Comparison of ENCODE assay signal across 33 cellular contexts in genomic region chr3:14457481-14457880, GRCh38. TPM values are rescaled to one million over a fixed set of nuclear protein-coding genes. Genes with fewer than 3 reads are reported as not detected.
DNase-seq lines count a peak whose midpoint lies in the region; ATAC-seq, FAIRE-seq and TF ChIP-seq lines count a peak whose summit lies in the region.
"Had no signal": no experiment of that assay in that cellular context is flagged by ENCODE, and none has a peak within 500 bp of the region (broad histone marks: within the 10 kb centered on the region; RNA-seq: fewer than 3 reads in every experiment).

No MANE protein-coding gene starts in this region.

- H3K23ac ChIP-seq in H1 (ENCODE audit: insufficient read length) = no peak overlapping the region

- TF ChIP-seq POLR2A in A549 (IDR thresholded peaks at IDR 0.05; ENCODE audit: low read length) = no peak
- peak in 1 of 2 experiments; percentile 8; a peak in 1 of 3 replicates for TF ChIP-seq POLR2A in H1 (IDR thresholded peaks at IDR 0.05; ENCODE audit: control extremely low read depth in 1 of 2, low read depth in 2 of 2, low read length in 2 of 2)

- H2BK12ac ChIP-seq in H1 (ENCODE audit: low read depth, low read length) = no peak overlapping the region

- H2AFZ ChIP-seq in OCI-LY3 (ENCODE audit: low read depth, low read length) = no peak overlapping the region
- no peak overlapping the region for H2AFZ ChIP-seq in H1 (ENCODE audit: low read length)
- H2AFZ ChIP-seq: GM23248 had no signal

- H2AK5ac ChIP-seq in H1 (ENCODE audit: low read depth, low read length) = no peak overlapping the region

- H3K9me3 Mint-ChIP-seq in nephron progenitor cell = no peaks in the 10 kb centered on the region
- H3K9me3 Mint-ChIP-seq: activated naive CD8-positive, alpha-beta T cell treated with anti-CD3 and anti-CD28 coated beads, Interleukin-2, amount 50 U/mL, for 24 hours; activated T-cell treated with anti-CD3 and anti-CD28 coated beads, Interleukin-2, amount 50 U/mL, for 72 hours; CD4-positive, alpha-beta T cell; effector memory CD8-positive, alpha-beta T cell; mesothelial cell of epicardium; naive B cell; stimulated activated naive B cell treated with anti-CD40 and anti-IgM and Interleukin-4, amounts not matched to agents 10 μg/mL and 1 μg/mL and 100 μg/mL, for 72 hours had no signal

- H3K27me3 ChIP-seq in OCI-LY3 (ENCODE audit: low read depth, low read length) = no peaks in the 10 kb centered on the region
- no peaks in the 10 kb centered on the region; a peak in 1 of 7 replicates for H3K27me3 ChIP-seq in H1 (replicated peaks in 1 of 4; ENCODE audit: control insufficient read depth in 3 of 4, extremely low read depth in 1 of 4, insufficient read depth in 3 of 4, low read length in 3 of 4)
- H3K27me3 ChIP-seq: left lung, uterus had no signal

- H3K4me2 ChIP-seq in A549 (peak overlapping the region; percentile 41), OCI-LY3 (ENCODE audit: low read length) (peak overlapping the region; percentile 62), H1 (ENCODE audit: insufficient read depth in 1 of 2, low read depth in 2 of 2, low read length in 2 of 2) (0 out of 4 replicates have a peak overlapping the region, but pooled peaks of 1 of the 2 experiments have one; percentile 27)

- POLR2A ChIA-PET in A549 (lab: Yijun Ruan, JAX) = interaction anchor here (1.2 kb wide), 1 partner anchor 279 kb away, joined by 3 read pairs; the partner anchor contains the start of gene LSM3
- POLR2A ChIA-PET in H1 (lab: Charles Lee; ENCODE audit: partially characterized antibody) = interaction anchor here (1.1 to 4.7 kb wide), 4 partner anchors 24 to 62 kb away, joined by 3 to 25 read pairs (median 4); partner anchors contain the start of gene SLC6A6

- H3K79me1 ChIP-seq in H1 (ENCODE audit: low read depth, low read length) = peaks cover 3% of the 10 kb centered on the region; the same call in 1 of the 2 replicates

- DNase-seq in A549 (ENCODE audit: low read depth in 1 of 2, low spot score in 1 of 2) (no peak), H1 (ENCODE audit: low read depth in 1 of 2, low spot score in 2 of 2) (no peak), nephron progenitor cell (no peak), SW480 (ENCODE audit: low spot score) (no peak)
- DNase-seq: activated CD4-positive, alpha-beta T cell treated with anti-CD3 and anti-CD28 coated beads, Interleukin-2, amount 50 U/mL, for 1 hour; activated CD4-positive, CD25-positive, alpha-beta regulatory T cell; activated CD8-positive, alpha-beta memory T cell treated with anti-CD3 and anti-CD28 coated beads, Interleukin-2, amount 10 ng/mL, durations not matched to agents 7 days and 5 days; activated naive CD4-positive, alpha-beta T cell; activated naive CD8-positive, alpha-beta T cell treated with anti-CD3 and anti-CD28 coated beads, Interleukin-2, amount 50 U/mL, for 24 hours; activated T-cell treated with anti-CD3 and anti-CD28 coated beads, Interleukin-2, amount 50 U/mL, for 72 hours; CD4-positive, alpha-beta T cell; central memory CD4-positive, alpha-beta T cell; cortex of kidney; effector memory CD8-positive, alpha-beta T cell; erythroblast; GM23248; Kasumi-1; naive B cell; NCI-H1436; NCI-H2081; NCI-H226; nucleus accumbens; SIG-M5; stimulated activated naive B cell treated with anti-CD40 and anti-IgM and Interleukin-4, amounts not matched to agents 10 μg/mL and 1 μg/mL and 100 μg/mL, for 72 hours; uterus had no signal

- peaks cover 79% of the 10 kb centered on the region for H3K4me1 ChIP-seq in A549
- H3K4me1 ChIP-seq in OCI-LY3 (ENCODE audit: low read length) = peaks cover 71% of the 10 kb centered on the region
- H3K4me1 ChIP-seq in H1 (replicated peaks in 1 of 4; ENCODE audit: control insufficient read depth in 3 of 4, insufficient read depth in 4 of 4, low read length in 3 of 4) = peaks cover 2 to 3% (median 2%) of the 10 kb centered on the region in 4 experiments; a peak in 5 of 7 replicates

- H3K18ac ChIP-seq in H1 (ENCODE audit: extremely low read depth, low read length) = no peak overlapping the region

- no peak overlapping the region for H2BK15ac ChIP-seq in H1 (ENCODE audit: low read length)

- no peak for TF ChIP-seq RAD21 in A549 (conservative IDR thresholded peaks at IDR 0.05 in 1 of 2, IDR thresholded peaks at IDR 0.05 in 1 of 2)
- TF ChIP-seq RAD21 in H1 (IDR thresholded peaks at IDR 0.05 in 1 of 2, conservative IDR thresholded peaks at IDR 0.05 in 1 of 2; ENCODE audit: low read depth in 2 of 2, low read length in 2 of 2) = no peak

- no peak overlapping the region; the same call in 1 of the 2 replicates for H2BK5ac ChIP-seq in H1 (ENCODE audit: low read depth, low read length)

- H4K5ac ChIP-seq in H1 (ENCODE audit: insufficient read length, low read depth, low read length) = no peak overlapping the region

- ATAC-seq in A549 (no peak), HG02840 (IDR thresholded peaks at IDR 0.05; ENCODE audit: low FRiP score, unreplicated experiment) (no peak), HG02763 (IDR thresholded peaks at IDR 0.05; ENCODE audit: unreplicated experiment) (no peak), GM21447 (IDR thresholded peaks at IDR 0.05; ENCODE audit: unreplicated experiment) (no peak)
- ATAC-seq: activated CD8-positive, alpha-beta memory T cell treated with anti-CD3 and anti-CD28 coated beads, Interleukin-2, amount 10 ng/mL, durations not matched to agents 7 days and 5 days; activated naive CD8-positive, alpha-beta T cell treated with anti-CD3 and anti-CD28 coated beads, Interleukin-2, amount 50 U/mL, for 24 hours; activated T-cell treated with anti-CD3 and anti-CD28 coated beads, Interleukin-2, amount 50 U/mL, for 72 hours; effector memory CD8-positive, alpha-beta T cell; stimulated activated naive B cell treated with anti-CD40 and anti-IgM and Interleukin-4, amounts not matched to agents 10 μg/mL and 1 μg/mL and 100 μg/mL, for 72 hours had no signal

- TF ChIP-seq CTCF in A549 (IDR thresholded peaks at IDR 0.05) (no peak), OCI-LY3 (IDR thresholded peaks at IDR 0.05; ENCODE audit: low read depth, low read length) (no peak), H1 (IDR thresholded peaks at IDR 0.05; ENCODE audit: control extremely low read depth in 1 of 3, insufficient read depth in 1 of 3, low read depth in 1 of 3, low read length in 3 of 3) (no peak), nephron progenitor cell (IDR thresholded peaks at IDR 0.05) (no peak)

- TF ChIP-seq EP300 in A549 (IDR thresholded peaks at IDR 0.05) (no peak), H1 (IDR thresholded peaks at IDR 0.05; ENCODE audit: borderline replicate concordance in 1 of 2, low read depth in 2 of 2, low read length in 2 of 2) (no peak)

- no peak overlapping the region for H2BK120ac ChIP-seq in H1 (replicated peaks; ENCODE audit: low read depth, low read length)

- H3K56ac ChIP-seq in H1 (replicated peaks; ENCODE audit: insufficient read length, low read depth, low read length) = no peak overlapping the region

- peak overlapping the region; percentile 93 for H3K27ac Mint-ChIP-seq in nephron progenitor cell
- H3K27ac Mint-ChIP-seq: activated naive CD8-positive, alpha-beta T cell treated with anti-CD3 and anti-CD28 coated beads, Interleukin-2, amount 50 U/mL, for 24 hours; activated T-cell treated with anti-CD3 and anti-CD28 coated beads, Interleukin-2, amount 50 U/mL, for 72 hours; CD4-positive, alpha-beta T cell; stimulated activated naive B cell treated with anti-CD40 and anti-IgM and Interleukin-4, amounts not matched to agents 10 μg/mL and 1 μg/mL and 100 μg/mL, for 72 hours had no signal

- H2BK20ac ChIP-seq in H1 (ENCODE audit: low read length) = no peak overlapping the region

- peaks cover 30% of the 10 kb centered on the region for H3K36me3 Mint-ChIP-seq in nephron progenitor cell (ENCODE audit: low read depth)

- 69% methylated on average over 5 of the region's 5 CpGs for WGBS in A549 (ENCODE audit: missing lambda C conversion rate)
- WGBS in H1 (ENCODE audit: extremely low coverage in 1 of 2, insufficient coverage in 1 of 2, insufficient read length in 1 of 2, insufficient replicate concordance in 2 of 2, low coverage in 1 of 2, low lambda C conversion rate in 2 of 2, missing lambda C conversion rate in 1 of 2), 2 experiments = 85% methylated on average over 5 of the region's 5 CpGs; no CpG with 5 or more reads in 1 of the 2 experiments

- FAIRE-seq in A549 (lab: Jason Lieb, UNC) (no peak), H1 (lab: Jason Lieb, UNC) (no peak)
- FAIRE-seq: A204.1, islet of Langerhans had no signal

- H4K20me1 ChIP-seq in OCI-LY3 (ENCODE audit: insufficient read depth, low read length) = no peaks in the 10 kb centered on the region
- peaks cover 6 to 15% of the 10 kb centered on the region in 2 experiments for H4K20me1 ChIP-seq in H1 (replicated peaks in 1 of 2; ENCODE audit: control insufficient read depth in 1 of 2, insufficient read depth in 2 of 2, low read length in 2 of 2)

- H3K23me2 ChIP-seq in H1 (ENCODE audit: low read depth, low read length) = no peaks in the 10 kb centered on the region

- H3K4me3 Mint-ChIP-seq in nephron progenitor cell = no peak overlapping the region
- H3K4me3 Mint-ChIP-seq: activated CD8-positive, alpha-beta memory T cell treated with anti-CD3 and anti-CD28 coated beads, Interleukin-2, amount 10 ng/mL, durations not matched to agents 7 days and 5 days; activated naive CD8-positive, alpha-beta T cell treated with anti-CD3 and anti-CD28 coated beads, Interleukin-2, amount 50 U/mL, for 24 hours; activated T-cell treated with anti-CD3 and anti-CD28 coated beads, Interleukin-2, amount 50 U/mL, for 72 hours; CD4-positive, alpha-beta T cell; effector memory CD8-positive, alpha-beta T cell; mesothelial cell of epicardium; naive B cell; stimulated activated naive B cell treated with anti-CD40 and anti-IgM and Interleukin-4, amounts not matched to agents 10 μg/mL and 1 μg/mL and 100 μg/mL, for 72 hours had no signal

- no peak overlapping the region for H3K14ac ChIP-seq in H1 (ENCODE audit: insufficient read length)

- H4K8ac ChIP-seq in H1 (ENCODE audit: extremely low read depth, insufficient read depth, low read length) = no peak overlapping the region

- H3K36me3 ChIP-seq in OCI-LY3 (replicated peaks; ENCODE audit: low read depth, low read length) (peaks cover 90% of the 10 kb centered on the region), H1 (ENCODE audit: control insufficient read depth in 2 of 4, insufficient read depth in 4 of 4, low read length in 3 of 4) (peaks cover 17 to 57% (median 34%) of the 10 kb centered on the region in 4 experiments)
- H3K36me3 ChIP-seq: uterus had no signal

- peak overlapping the region; percentile 59; the same call in 1 of the 2 replicates for H3K9ac ChIP-seq in OCI-LY3 (ENCODE audit: low read length)
- H3K9ac ChIP-seq in H1 (replicated peaks in 1 of 4; ENCODE audit: extremely low read depth in 1 of 4, low read depth in 3 of 4, low read length in 3 of 4) = no peak overlapping the region
- H3K9ac ChIP-seq: GM23248 had no signal

- H3K79me2 ChIP-seq in OCI-LY3 (ENCODE audit: low read length) = peaks cover 12% of the 10 kb centered on the region
- no peaks in the 10 kb centered on the region for H3K79me2 ChIP-seq in H1 (ENCODE audit: control insufficient read depth in 1 of 2, insufficient read depth in 2 of 2, low read length in 2 of 2)

- CTCF ChIA-PET in A549 (lab: Yijun Ruan, JAX) (interaction anchor here (1.6 to 7.6 kb wide), 4 partner anchors 11 to 254 kb away, joined by 6 to 173 read pairs (median 22); partner anchors contain the start of gene SLC6A6), H1 (lab: Charles Lee; ENCODE audit: partially characterized antibody) (interaction anchor here (0.9 to 5.3 kb wide), 9 partner anchors 10 to 254 kb away, joined by 3 to 29 read pairs (median 4); no protein-coding TSS in a partner anchor)

- H3K9me3 ChIP-seq in A549 (no peaks in the 10 kb centered on the region), OCI-LY3 (ENCODE audit: insufficient read depth, low read length) (no peaks in the 10 kb centered on the region), H1 (ENCODE audit: insufficient read depth in 2 of 2, low read depth in 1 of 2, low read length in 1 of 2) (no peaks in the 10 kb centered on the region)
- H3K9me3 ChIP-seq: left lung, uterus had no signal

- no peak overlapping the region for H3K4ac ChIP-seq in H1 (replicated peaks; ENCODE audit: insufficient read length, low read depth, low read length)

- H4K91ac ChIP-seq in H1 (replicated peaks; ENCODE audit: insufficient read length, low read length) = no peak overlapping the region

- H3K4me3 ChIP-seq in A549 (no peak overlapping the region), OCI-LY3 (ENCODE audit: low read length) (no peak overlapping the region), H1 (ENCODE audit: extremely low read depth in 1 of 4, insufficient read depth in 2 of 4, low read depth in 3 of 4, low read length in 4 of 4) (no peak overlapping the region)
- H3K4me3 ChIP-seq: GM23248, left lung, uterus had no signal

- H3K27me3 Mint-ChIP-seq in nephron progenitor cell (ENCODE audit: low read depth, poor library complexity) = peaks cover 4% of the 10 kb centered on the region
- H3K27me3 Mint-ChIP-seq: activated CD8-positive, alpha-beta memory T cell treated with anti-CD3 and anti-CD28 coated beads, Interleukin-2, amount 10 ng/mL, durations not matched to agents 7 days and 5 days; activated naive CD8-positive, alpha-beta T cell treated with anti-CD3 and anti-CD28 coated beads, Interleukin-2, amount 50 U/mL, for 24 hours; CD4-positive, alpha-beta T cell; effector memory CD8-positive, alpha-beta T cell; naive B cell; stimulated activated naive B cell treated with anti-CD40 and anti-IgM and Interleukin-4, amounts not matched to agents 10 μg/mL and 1 μg/mL and 100 μg/mL, for 72 hours had no signal

- H3K27ac ChIP-seq in A549 = peak overlapping the region; percentile 37 to 66; a peak in 4 of 6 replicates
- peak overlapping the region; percentile 82 for H3K27ac ChIP-seq in OCI-LY3 (ENCODE audit: low read length)
- H3K27ac ChIP-seq in H1 (ENCODE audit: low read depth, low read length) = no peak overlapping the region
- H3K27ac ChIP-seq: GM23248 had no signal

- H3K4me1 Mint-ChIP-seq in nephron progenitor cell = peaks cover 53% of the 10 kb centered on the region

RNA-seq across cellular contexts. Expression of gene SLC6A6, which starts 55.1 kb away (rescaled TPM):
- polyA plus RNA-seq in A549 (2011; rRNA removed) = 73.3 and 76.2 TPM in 2 replicates
- polyA plus RNA-seq in A549 (2012; cell fraction: cytosol; rRNA removed) = 39.4 and 55.1 TPM in 2 replicates
- polyA plus RNA-seq in A549 (2012; cell fraction: nucleus; rRNA removed) = 144 and 151 TPM in 2 replicates
- 66.2 to 73.8 TPM (median 66.5 TPM) in 3 replicates for polyA plus RNA-seq in A549 (2017; fragmentation: RNase III; extraction: RNeasy Plus Mini Kit Qiagen cat#74134 plus additional on column Dnase treatment)
- polyA minus RNA-seq in A549 (2011; rRNA and poly(A)+ RNA removed) = 141 and 148 TPM in 2 replicates
- total RNA-seq in H1 (2021; fragmentation: NEBNext Ultra II Directional; extraction: Animal tissue kit (Norgen Biotek cat#: 25700)) = 140 and 144 TPM in 2 replicates
- 66.2 and 77.8 TPM in 2 replicates for polyA plus RNA-seq in H1 (2011; rRNA removed)
- polyA plus RNA-seq in H1 (2011; cell fraction: cytosol; rRNA removed) = 69.0 TPM
- polyA plus RNA-seq in H1 (2011; cell fraction: nucleus; rRNA removed) = 164 TPM
- polyA plus RNA-seq in H1 (2012, experiment 1 of 2) = 61.4 to 78.1 TPM (median 74.2 TPM) in 4 replicates
- 45.2 TPM for polyA plus RNA-seq in H1 (2012, experiment 2 of 2)
- polyA plus RNA-seq in H1 (2013, experiment 1 of 2) = 158 TPM
- 135 TPM for polyA plus RNA-seq in H1 (2013, experiment 2 of 2)
- polyA minus RNA-seq in H1 (2011; rRNA and poly(A)+ RNA removed) = 242 and 245 TPM in 2 replicates
- 135 TPM for polyA minus RNA-seq in H1 (2011; cell fraction: cytosol; rRNA and poly(A)+ RNA removed)
- polyA minus RNA-seq in H1 (2011; cell fraction: nucleus; rRNA and poly(A)+ RNA removed) = 104 TPM

Comparison
In these comparisons a context has a peak if more than half of its experiments do, and no peak if none do; other contexts are left out.
1. Of the 18 proteins assayed by ChIP-seq in both H1 and A549: peak only in H1: none; only in A549: none; in both: KDM1A; in neither: 16; mixed calls (peak in some experiments, not most) for 1.